Comparison of ENCODE assay signal across 18 cellular contexts in the genomic region with DNA sequence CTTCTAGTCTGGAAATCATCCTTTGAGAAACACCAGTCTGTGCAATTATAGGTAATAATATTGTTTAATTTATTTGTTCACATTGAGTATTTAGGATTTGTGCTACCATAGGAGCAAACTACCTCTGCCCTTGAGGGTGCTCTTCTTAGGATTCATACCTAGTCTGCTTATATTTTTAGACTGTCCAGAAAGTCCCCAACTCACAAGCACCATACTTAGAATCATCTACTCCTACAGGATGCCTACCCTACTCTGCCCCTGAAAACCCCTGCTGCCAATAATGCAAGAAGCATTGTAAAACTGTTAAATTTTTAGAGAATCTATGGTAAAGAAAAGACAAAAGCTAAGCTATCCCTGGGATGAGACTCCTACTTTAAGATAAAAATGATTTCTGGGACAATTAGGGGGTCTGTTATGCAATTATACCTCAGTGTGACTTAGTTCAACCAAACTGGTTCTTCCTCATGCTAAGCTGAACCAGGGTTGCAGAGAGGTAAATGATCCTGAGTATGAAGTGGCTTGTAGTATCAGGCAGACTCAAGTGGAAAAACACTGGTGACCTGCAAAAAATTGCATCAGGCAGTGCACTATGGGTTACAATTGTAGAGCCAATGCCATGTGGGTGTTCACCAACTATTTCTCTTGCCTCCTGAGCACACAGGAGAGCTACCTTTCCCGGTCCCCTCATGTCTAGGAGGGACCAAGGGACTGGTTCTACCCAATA.
A peak's percentile ranks its signal among the peaks of the same experiment; 100 is the strongest.
DNase-seq lines count a peak whose midpoint lies in the region; ATAC-seq and FAIRE-seq lines count a peak whose summit lies in the region.
"Had no signal": no experiment of that assay in that cellular context is flagged by ENCODE, and none has a peak within 500 bp of the region (broad histone marks: within the 10 kb centered on the region; RNA-seq: fewer than 3 reads in every experiment).

No MANE protein-coding gene starts in this region.

- no peak overlapping the region for H3K4me3 Mint-ChIP-seq in immature natural killer cell
- H3K4me3 Mint-ChIP-seq in stimulated activated memory B cell treated with anti-CD40 and anti-IgM and Interleukin-4, amounts not matched to agents 10 μg/mL and 1 μg/mL and 100 μg/mL, for 72 hours: no peak overlapping the region

- H3K27ac Mint-ChIP-seq in immature natural killer cell: peak overlapping the region in 4 of 6 donors; percentile 23 to 76 (median 28)
- no peak overlapping the region for H3K27ac Mint-ChIP-seq in stimulated activated memory B cell treated with anti-CD40 and anti-IgM and Interleukin-4, amounts not matched to agents 10 μg/mL and 1 μg/mL and 100 μg/mL, for 72 hours

- DNase-seq in GM18507 (ENCODE audit: extremely low spot score, insufficient read length, low read depth) (no peak), immature natural killer cell (no peak), SIG-M5 (lab: John Stamatoyannopoulos, UW) (no peak), COR-L47 (lab: John Stamatoyannopoulos, UW) (no peak)
- DNase-seq: BE2C, DMS 273 treated with DMSO at 0.1 percent for 48 hours, EL, GM23248, Karpas-422, NCI-H187 treated with DMSO at 0.1 percent for 48 hours, NCI-H2171 treated with DMSO at 0.1 percent for 48 hours, NCI-H510A, NCI-H82, Peyer's patch, SHP77 had no signal

- peaks cover 0 to 5% (median 0%) of the 10 kb centered on the region in 3 donors for H3K27me3 Mint-ChIP-seq in immature natural killer cell (ENCODE audit: low read depth in 3 of 3)
- no peaks in the 10 kb centered on the region for H3K27me3 Mint-ChIP-seq in stimulated activated memory B cell treated with anti-CD40 and anti-IgM and Interleukin-4, amounts not matched to agents 10 μg/mL and 1 μg/mL and 100 μg/mL, for 72 hours

- H3K4me1 Mint-ChIP-seq in immature natural killer cell: peaks cover 58 to 93% of the 10 kb centered on the region in 2 donors
- peaks cover 5% of the 10 kb centered on the region for H3K4me1 Mint-ChIP-seq in stimulated activated memory B cell treated with anti-CD40 and anti-IgM and Interleukin-4, amounts not matched to agents 10 μg/mL and 1 μg/mL and 100 μg/mL, for 72 hours

- FAIRE-seq in GM18507 (lab: Jason Lieb, UNC): peak; percentile 35

- peak; percentile 51 for ATAC-seq in HG02610 (IDR thresholded peaks at IDR 0.05; ENCODE audit: unreplicated experiment)
- peak; percentile 20 for ATAC-seq in stimulated activated memory B cell treated with anti-CD40 and anti-IgM and Interleukin-4, amounts not matched to agents 10 μg/mL and 1 μg/mL and 100 μg/mL, for 72 hours
- ATAC-seq in HG03196 (IDR thresholded peaks at IDR 0.05; ENCODE audit: unreplicated experiment): no peak

- H3K9me3 Mint-ChIP-seq in immature natural killer cell: no peaks in the 10 kb centered on the region
- H3K9me3 Mint-ChIP-seq in stimulated activated memory B cell treated with anti-CD40 and anti-IgM and Interleukin-4, amounts not matched to agents 10 μg/mL and 1 μg/mL and 100 μg/mL, for 72 hours: no peaks in the 10 kb centered on the region

- H3K36me3 Mint-ChIP-seq in immature natural killer cell: peaks cover 0 to 4% (median 0%) of the 10 kb centered on the region in 3 donors
- no peaks in the 10 kb centered on the region for H3K36me3 Mint-ChIP-seq in stimulated activated memory B cell treated with anti-CD40 and anti-IgM and Interleukin-4, amounts not matched to agents 10 μg/mL and 1 μg/mL and 100 μg/mL, for 72 hours
